Comparison of ENCODE assay signal across 9 cellular contexts in the genomic region with DNA sequence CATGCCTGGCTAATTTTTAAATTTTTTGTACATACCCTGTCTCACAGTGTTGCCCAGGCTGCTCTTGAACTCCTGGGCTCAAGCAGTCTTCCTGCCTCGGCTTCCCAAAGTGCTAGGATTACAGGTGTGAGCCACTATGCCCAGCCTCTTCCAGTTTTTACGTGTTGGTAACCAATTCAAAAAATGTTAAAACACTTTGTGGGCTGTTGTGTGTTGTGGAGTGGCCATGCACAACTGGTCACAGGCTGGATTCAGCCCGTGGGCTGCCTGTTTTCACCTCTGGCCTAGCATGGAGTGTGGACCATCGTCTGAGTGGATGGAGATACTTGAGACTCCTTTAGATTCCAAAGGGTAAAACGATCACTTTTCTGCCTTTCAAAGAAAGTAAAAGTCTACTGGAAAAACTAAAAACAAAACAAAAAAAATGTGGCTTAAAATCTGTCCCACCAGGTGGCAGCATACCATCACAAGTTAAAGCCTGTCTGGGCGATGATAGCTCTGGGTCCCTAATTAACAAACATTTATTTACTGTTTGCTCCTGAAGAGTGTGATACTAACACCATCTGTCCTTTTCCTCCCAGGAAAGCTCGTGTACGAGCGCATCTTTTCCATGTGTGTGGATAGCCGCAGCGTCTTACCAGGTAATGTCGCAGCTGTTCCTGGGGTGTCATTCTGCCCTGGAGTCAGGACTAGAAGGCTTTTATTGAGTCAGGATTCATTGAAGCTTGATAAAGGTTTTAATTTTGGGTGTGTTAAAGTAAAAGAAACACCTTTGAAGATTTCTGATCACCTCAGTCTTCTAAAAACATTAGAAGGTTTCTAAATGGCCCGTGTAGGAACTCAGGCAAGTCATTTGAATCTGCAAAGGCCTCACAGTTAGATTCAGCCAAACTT. TPM values are rescaled to one million over a fixed set of nuclear protein-coding genes. Genes with fewer than 3 reads are reported as not detected.
DNase-seq lines count a peak whose midpoint lies in the region; ATAC-seq and TF ChIP-seq lines count a peak whose summit lies in the region.
"Had no signal": no experiment of that assay in that cellular context is flagged by ENCODE, and none has a peak within 500 bp of the region (broad histone marks: within the 10 kb centered on the region; RNA-seq: fewer than 3 reads in every experiment).

No MANE protein-coding gene starts in this region.

- no peak overlapping the region for H3K4me3 ChIP-seq in naive thymus-derived CD4-positive, alpha-beta T cell (ENCODE audit: low read length)

- TF ChIP-seq RAD21 in Ishikawa (IDR thresholded peaks at IDR 0.05; ENCODE audit: low read depth): peak; percentile 89

- no peaks in the 10 kb centered on the region for H3K27me3 ChIP-seq in naive thymus-derived CD4-positive, alpha-beta T cell (ENCODE audit: control insufficient read depth in 2 of 2, insufficient read depth in 2 of 2, low read length in 2 of 2)

- CTCF ChIA-PET in naive thymus-derived CD4-positive, alpha-beta T cell (lab: Charles Lee): interaction anchor here (0.6 to 5.1 kb wide), 10 partner anchors 18 to 306 kb away, joined by 3 to 49 read pairs (median 4); a partner anchor contains a TSS

- no peak for TF ChIP-seq EP300 in Ishikawa (IDR thresholded peaks at IDR 0.05; ENCODE audit: borderline replicate concordance)

- H3K4me1 Mint-ChIP-seq in naive thymus-derived CD4-positive, alpha-beta T cell: peaks cover 0 to 5% (median 0%) of the 10 kb centered on the region in 7 donors

- peaks cover 0 to 11% (median 5%) of the 10 kb centered on the region in 11 donors for H3K9me3 Mint-ChIP-seq in naive thymus-derived CD4-positive, alpha-beta T cell

- H3K36me3 ChIP-seq in naive thymus-derived CD4-positive, alpha-beta T cell (ENCODE audit: control insufficient read depth in 2 of 3, insufficient read depth in 3 of 3, low read length in 3 of 3): peaks cover 0 to 26% (median 0%) of the 10 kb centered on the region in 3 experiments

- POLR2A ChIA-PET in naive thymus-derived CD4-positive, alpha-beta T cell (lab: Charles Lee): no interaction called here

- peaks cover 0 to 6% (median 4%) of the 10 kb centered on the region in 3 experiments for H3K9me3 ChIP-seq in naive thymus-derived CD4-positive, alpha-beta T cell (ENCODE audit: control insufficient read depth in 2 of 3, low read length in 3 of 3)

- peak; percentile 22 for DNase-seq in NCI-H1436 (lab: John Stamatoyannopoulos, UW)
- no peak for DNase-seq in NCI-H1436 treated with DMSO at 0.1 percent for 48 hours (lab: John Stamatoyannopoulos, UW)
- DNase-seq in effector CD4-positive, alpha-beta T cell: peak; percentile 8
- peak in 7 of 9 donors; percentile 20 to 60 (median 50) for DNase-seq in naive thymus-derived CD4-positive, alpha-beta T cell

- intact Hi-C loops in naive thymus-derived CD4-positive, alpha-beta T cell (cut with micrococcal nuclease): loop anchor here (1.0 kb wide), 2 partner anchors 42 to 285 kb away; no protein-coding TSS in a partner anchor

- H3K27me3 Mint-ChIP-seq in naive thymus-derived CD4-positive, alpha-beta T cell: no peaks in the 10 kb centered on the region
- H3K27me3 Mint-ChIP-seq: activated naive CD8-positive, alpha-beta T cell had no signal

- no peak overlapping the region for H3K27ac ChIP-seq in naive thymus-derived CD4-positive, alpha-beta T cell (ENCODE audit: low read depth, low read length)

- ATAC-seq in SK-N-SH treated with all-trans-retinoic acid at 6 μM for 48 hours (peak; percentile 40), GM18868 (IDR thresholded peaks at IDR 0.05; ENCODE audit: unreplicated experiment) (no peak), GM21367 (IDR thresholded peaks at IDR 0.05; ENCODE audit: unreplicated experiment) (no peak)
- ATAC-seq in naive thymus-derived CD4-positive, alpha-beta T cell: peak; percentile 38

- H3K36me3 Mint-ChIP-seq in naive thymus-derived CD4-positive, alpha-beta T cell: peaks cover 21 to 41% (median 29%) of the 10 kb centered on the region in 5 donors

- H3K4me1 ChIP-seq in naive thymus-derived CD4-positive, alpha-beta T cell (ENCODE audit: control insufficient read depth in 2 of 2, insufficient read depth in 2 of 2, low read length in 2 of 2): no peaks in the 10 kb centered on the region

- H3K27ac Mint-ChIP-seq in naive thymus-derived CD4-positive, alpha-beta T cell: peak overlapping the region in 3 of 9 donors; percentile 3 to 56 (median 29)
- H3K27ac Mint-ChIP-seq: activated naive CD8-positive, alpha-beta T cell had no signal

- no peak overlapping the region for H3K4me3 Mint-ChIP-seq in naive thymus-derived CD4-positive, alpha-beta T cell
- H3K4me3 Mint-ChIP-seq: activated naive CD8-positive, alpha-beta T cell had no signal

TF ChIP-seq in Ishikawa, 13 proteins besides CTCF, POLR2A, EP300 and RAD21:
- TF ChIP-seq CEBPB (IDR thresholded peaks at IDR 0.05): no peak
- TF ChIP-seq NFIC (IDR thresholded peaks at IDR 0.05): no peak
- no peak for TF ChIP-seq FOXM1 (IDR thresholded peaks at IDR 0.05; ENCODE audit: borderline replicate concordance, low read depth)
- TF ChIP-seq TEAD4 (IDR thresholded peaks at IDR 0.05): no peak
- no peak for TF ChIP-seq YY1 (IDR thresholded peaks at IDR 0.05; ENCODE audit: low read depth)
- no peak for TF ChIP-seq CREB1 (IDR thresholded peaks at IDR 0.05; ENCODE audit: low read depth)
- no peak for TF ChIP-seq TCF12 (IDR thresholded peaks at IDR 0.05; ENCODE audit: low read depth)
- TF ChIP-seq, protein P1, sequence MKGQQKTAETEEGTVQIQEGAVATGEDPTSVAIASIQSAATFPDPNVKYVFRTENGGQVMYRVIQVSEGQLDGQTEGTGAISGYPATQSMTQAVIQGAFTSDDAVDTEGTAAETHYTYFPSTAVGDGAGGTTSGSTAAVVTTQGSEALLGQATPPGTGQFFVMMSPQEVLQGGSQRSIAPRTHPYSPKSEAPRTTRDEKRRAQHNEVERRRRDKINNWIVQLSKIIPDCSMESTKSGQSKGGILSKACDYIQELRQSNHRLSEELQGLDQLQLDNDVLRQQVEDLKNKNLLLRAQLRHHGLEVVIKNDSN (IDR thresholded peaks at IDR 0.05): no peak
TF ChIP-seq in Ishikawa: peak in this region for 0.

TF ChIP-seq in SK-N-SH treated with all-trans-retinoic acid at 6 μM for 48 hours, 23 proteins besides CTCF, POLR2A, EP300 and RAD21:
- TF ChIP-seq, protein P2, sequence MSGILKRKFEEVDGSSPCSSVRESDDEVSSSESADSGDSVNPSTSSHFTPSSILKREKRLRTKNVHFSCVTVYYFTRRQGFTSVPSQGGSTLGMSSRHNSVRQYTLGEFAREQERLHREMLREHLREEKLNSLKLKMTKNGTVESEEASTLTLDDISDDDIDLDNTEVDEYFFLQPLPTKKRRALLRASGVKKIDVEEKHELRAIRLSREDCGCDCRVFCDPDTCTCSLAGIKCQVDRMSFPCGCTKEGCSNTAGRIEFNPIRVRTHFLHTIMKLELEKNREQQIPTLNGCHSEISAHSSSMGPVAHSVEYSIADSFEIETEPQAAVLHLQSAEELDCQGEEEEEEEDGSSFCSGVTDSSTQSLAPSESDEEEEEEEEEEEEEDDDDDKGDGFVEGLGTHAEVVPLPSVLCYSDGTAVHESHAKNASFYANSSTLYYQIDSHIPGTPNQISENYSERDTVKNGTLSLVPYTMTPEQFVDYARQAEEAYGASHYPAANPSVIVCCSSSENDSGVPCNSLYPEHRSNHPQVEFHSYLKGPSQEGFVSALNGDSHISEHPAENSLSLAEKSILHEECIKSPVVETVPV (CRISPR knock-in tag; IDR thresholded peaks at IDR 0.05): no peak
- TF ChIP-seq, protein P3, sequence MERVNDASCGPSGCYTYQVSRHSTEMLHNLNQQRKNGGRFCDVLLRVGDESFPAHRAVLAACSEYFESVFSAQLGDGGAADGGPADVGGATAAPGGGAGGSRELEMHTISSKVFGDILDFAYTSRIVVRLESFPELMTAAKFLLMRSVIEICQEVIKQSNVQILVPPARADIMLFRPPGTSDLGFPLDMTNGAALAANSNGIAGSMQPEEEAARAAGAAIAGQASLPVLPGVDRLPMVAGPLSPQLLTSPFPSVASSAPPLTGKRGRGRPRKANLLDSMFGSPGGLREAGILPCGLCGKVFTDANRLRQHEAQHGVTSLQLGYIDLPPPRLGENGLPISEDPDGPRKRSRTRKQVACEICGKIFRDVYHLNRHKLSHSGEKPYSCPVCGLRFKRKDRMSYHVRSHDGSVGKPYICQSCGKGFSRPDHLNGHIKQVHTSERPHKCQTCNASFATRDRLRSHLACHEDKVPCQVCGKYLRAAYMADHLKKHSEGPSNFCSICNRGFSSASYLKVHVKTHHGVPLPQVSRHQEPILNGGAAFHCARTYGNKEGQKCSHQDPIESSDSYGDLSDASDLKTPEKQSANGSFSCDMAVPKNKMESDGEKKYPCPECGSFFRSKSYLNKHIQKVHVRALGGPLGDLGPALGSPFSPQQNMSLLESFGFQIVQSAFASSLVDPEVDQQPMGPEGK (CRISPR knock-in tag; IDR thresholded peaks at IDR 0.05; ENCODE audit: borderline replicate concordance): no peak
- TF ChIP-seq, protein P4, sequence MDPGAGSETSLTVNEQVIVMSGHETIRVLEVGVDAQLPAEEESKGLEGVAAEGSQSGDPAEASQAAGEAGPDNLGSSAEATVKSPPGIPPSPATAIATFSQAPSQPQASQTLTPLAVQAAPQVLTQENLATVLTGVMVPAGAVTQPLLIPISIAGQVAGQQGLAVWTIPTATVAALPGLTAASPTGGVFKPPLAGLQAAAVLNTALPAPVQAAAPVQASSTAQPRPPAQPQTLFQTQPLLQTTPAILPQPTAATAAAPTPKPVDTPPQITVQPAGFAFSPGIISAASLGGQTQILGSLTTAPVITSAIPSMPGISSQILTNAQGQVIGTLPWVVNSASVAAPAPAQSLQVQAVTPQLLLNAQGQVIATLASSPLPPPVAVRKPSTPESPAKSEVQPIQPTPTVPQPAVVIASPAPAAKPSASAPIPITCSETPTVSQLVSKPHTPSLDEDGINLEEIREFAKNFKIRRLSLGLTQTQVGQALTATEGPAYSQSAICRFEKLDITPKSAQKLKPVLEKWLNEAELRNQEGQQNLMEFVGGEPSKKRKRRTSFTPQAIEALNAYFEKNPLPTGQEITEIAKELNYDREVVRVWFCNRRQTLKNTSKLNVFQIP (CRISPR knock-in tag; IDR thresholded peaks at IDR 0.05; ENCODE audit: borderline replicate concordance, low read depth): no peak
- TF ChIP-seq ISL1 (CRISPR knock-in tag; IDR thresholded peaks at IDR 0.05): no peak

RNA-seq across cellular contexts. Expression of a gene that starts 45.8 kb away (rescaled TPM):
- total RNA-seq in naive thymus-derived CD4-positive, alpha-beta T cell: 10 to 100 TPM; 38.6 to 51.1 (median 46.6) TPM
- 10 to 100 TPM; 45.6 to 52.0 TPM for polyA plus RNA-seq in naive thymus-derived CD4-positive, alpha-beta T cell

Comparison
In these comparisons a context has a peak if more than half of its experiments do, and no peak if none do; other contexts are left out.
1. ATAC-seq: peak in SK-N-SH treated with all-trans-retinoic acid at 6 μM for 48 hours (single experiment) and naive thymus-derived CD4-positive, alpha-beta T cell (single experiment); none in GM18868 (single experiment) and GM21367 (single experiment).